ENCODE assay signal across 11 cellular contexts in genomic region chr22:24141586-24141985, GRCh38. TPM values are rescaled to one million over a fixed set of nuclear protein-coding genes. Genes with fewer than 3 reads are reported as not detected.
DNase-seq lines count a peak whose midpoint lies in the region; ATAC-seq and TF ChIP-seq lines count a peak whose summit lies in the region.
"Had no signal": no experiment of that assay in that cellular context is flagged by ENCODE, and none has a peak within 500 bp of the region (broad histone marks: within the 10 kb centered on the region; RNA-seq: fewer than 3 reads in every experiment).

No MANE protein-coding gene starts in this region.

- peaks cover 55 to 80% (median 55%) of the 10 kb centered on the region in 3 donors for H3K4me1 Mint-ChIP-seq in CD8-positive, alpha-beta memory T cell
- peaks cover 67% of the 10 kb centered on the region for H3K4me1 Mint-ChIP-seq in activated naive CD8-positive, alpha-beta T cell treated with anti-CD3 and anti-CD28 coated beads for 36 hours
- H3K4me1 Mint-ChIP-seq in natural killer cell treated with Interleukin-12 subunit alpha and Interleukin-12 subunit beta and Interleukin-15 and Interleukin-18, amount 100 ng/mL, for 72 hours (ENCODE audit: low read depth in 2 of 2) = peaks cover 17 to 33% of the 10 kb centered on the region in 2 donors

- H3K36me3 Mint-ChIP-seq in CD8-positive, alpha-beta memory T cell = peaks cover 0 to 26% (median 4%) of the 10 kb centered on the region in 3 donors
- H3K36me3 Mint-ChIP-seq in activated naive CD8-positive, alpha-beta T cell treated with anti-CD3 and anti-CD28 coated beads for 36 hours = peaks cover 16% of the 10 kb centered on the region
- H3K36me3 Mint-ChIP-seq in natural killer cell treated with Interleukin-12 subunit alpha and Interleukin-12 subunit beta and Interleukin-15 and Interleukin-18, amount 100 ng/mL, for 72 hours = no peaks in the 10 kb centered on the region

- DNase-seq in CD8-positive, alpha-beta memory T cell = peak in 1 of 5 donors; percentile 29
- DNase-seq in MM.1S = peak; percentile 88
- no peak for DNase-seq in activated naive CD8-positive, alpha-beta T cell treated with anti-CD3 and anti-CD28 coated beads for 36 hours
- no peak for DNase-seq in natural killer cell treated with Interleukin-12 subunit alpha and Interleukin-12 subunit beta and Interleukin-15 and Interleukin-18, amount 100 ng/mL, for 72 hours (ENCODE audit: low spot score)
- no peak for DNase-seq in sigmoid colon
- DNase-seq in T1000 (lab: John Stamatoyannopoulos, UW) = no peak
- DNase-seq: OCI-M1 had no signal

- no peaks in the 10 kb centered on the region for H3K27me3 ChIP-seq in CD8-positive, alpha-beta memory T cell (ENCODE audit: insufficient read depth, low read length, poor library complexity, severe bottlenecking)
- H3K27me3 ChIP-seq in MM.1S (replicated peaks; ENCODE audit: insufficient read depth, low read length) (no peaks in the 10 kb centered on the region), sigmoid colon (no peaks in the 10 kb centered on the region)

- H3K36me3 ChIP-seq in CD8-positive, alpha-beta memory T cell (ENCODE audit: insufficient read depth, low read length) = no peaks in the 10 kb centered on the region
- no peaks in the 10 kb centered on the region for H3K36me3 ChIP-seq in MM.1S (replicated peaks; ENCODE audit: insufficient read depth, low read length)
- H3K36me3 ChIP-seq in sigmoid colon = no peaks in the 10 kb centered on the region

- H3K27ac Mint-ChIP-seq in CD8-positive, alpha-beta memory T cell = peak overlapping the region; percentile 78 to 92 (median 88)
- H3K27ac Mint-ChIP-seq in activated naive CD8-positive, alpha-beta T cell treated with anti-CD3 and anti-CD28 coated beads for 36 hours = peak overlapping the region; percentile 48
- peak overlapping the region in 1 of 2 donors; percentile 28 for H3K27ac Mint-ChIP-seq in natural killer cell treated with Interleukin-12 subunit alpha and Interleukin-12 subunit beta and Interleukin-15 and Interleukin-18, amount 100 ng/mL, for 72 hours

- TF ChIP-seq CTCF in MM.1S (IDR thresholded peaks at IDR 0.05; ENCODE audit: low read length) (no peak), sigmoid colon (IDR thresholded peaks at IDR 0.05) (no peak)

- H3K9me3 Mint-ChIP-seq in CD8-positive, alpha-beta memory T cell = no peaks in the 10 kb centered on the region
- no peaks in the 10 kb centered on the region for H3K9me3 Mint-ChIP-seq in activated naive CD8-positive, alpha-beta T cell treated with anti-CD3 and anti-CD28 coated beads for 36 hours
- no peaks in the 10 kb centered on the region for H3K9me3 Mint-ChIP-seq in natural killer cell treated with Interleukin-12 subunit alpha and Interleukin-12 subunit beta and Interleukin-15 and Interleukin-18, amount 100 ng/mL, for 72 hours

- H3K9me2 ChIP-seq in MM.1S (replicated peaks; ENCODE audit: insufficient read depth, low read length) = no peaks in the 10 kb centered on the region

- TF ChIP-seq EP300 in sigmoid colon (IDR thresholded peaks at IDR 0.05) = no peak

- no peak overlapping the region for H2AFZ ChIP-seq in MM.1S (ENCODE audit: low read length)

- TF ChIP-seq POLR2A in sigmoid colon (IDR thresholded peaks at IDR 0.05) = no peak

- intact Hi-C loops in sigmoid colon (cut with DNase I) = no loop called here

- CTCF ChIA-PET in CD8-positive, alpha-beta memory T cell (lab: Charles Lee) = interaction anchor here (3.3 to 20.8 kb wide), 2 partner anchors 14 to 33 kb away, joined by 13 to 222 read pairs; no protein-coding TSS in a partner anchor

- H3K9ac ChIP-seq in MM.1S (ENCODE audit: low read length) = no peak overlapping the region

- POLR2A ChIA-PET in CD8-positive, alpha-beta memory T cell (lab: Charles Lee) = interaction anchor here (1.4 kb wide), 1 partner anchor 15 kb away, joined by 5 read pairs; no protein-coding TSS in a partner anchor

- WGBS in sigmoid colon, 2 donors = 71 to 88% methylated on average over 2 of the region's 2 CpGs

- no peaks in the 10 kb centered on the region for H4K20me1 ChIP-seq in MM.1S (ENCODE audit: insufficient read depth, low read length)

- peaks cover 29% of the 10 kb centered on the region for H3F3A ChIP-seq in MM.1S (ENCODE audit: insufficient read depth, low read length)

- peak overlapping the region; percentile 21; the same call in 1 of the 2 replicates for H3K4me2 ChIP-seq in MM.1S (ENCODE audit: low read depth, low read length)

- no peak overlapping the region for H3K27ac ChIP-seq in CD8-positive, alpha-beta memory T cell (ENCODE audit: low read depth, low read length)
- H3K27ac ChIP-seq in MM.1S (ENCODE audit: low read length) (peak overlapping the region; percentile 67; the same call in 1 of the 2 replicates), sigmoid colon (peak overlapping the region in 1 of 4 donors; percentile 81)

- H3K4me1 ChIP-seq in CD8-positive, alpha-beta memory T cell (ENCODE audit: insufficient read depth, low read length) = peaks cover 70% of the 10 kb centered on the region
- peaks cover 66% of the 10 kb centered on the region for H3K4me1 ChIP-seq in MM.1S (ENCODE audit: low read length)
- H3K4me1 ChIP-seq in sigmoid colon = peaks cover 0 to 78% (median 61%) of the 10 kb centered on the region in 4 donors

- H3K4me3 ChIP-seq in CD8-positive, alpha-beta memory T cell (ENCODE audit: low read length) = peak overlapping the region; percentile 21
- no peak overlapping the region for H3K4me3 ChIP-seq in MM.1S (ENCODE audit: low read length)
- H3K4me3 ChIP-seq in sigmoid colon = no peak overlapping the region

- H3K4me3 Mint-ChIP-seq in CD8-positive, alpha-beta memory T cell = peak overlapping the region in 4 of 7 donors; percentile 21 to 62 (median 42)
- H3K4me3 Mint-ChIP-seq in activated naive CD8-positive, alpha-beta T cell treated with anti-CD3 and anti-CD28 coated beads for 36 hours = no peak overlapping the region
- no peak overlapping the region for H3K4me3 Mint-ChIP-seq in natural killer cell treated with Interleukin-12 subunit alpha and Interleukin-12 subunit beta and Interleukin-15 and Interleukin-18, amount 100 ng/mL, for 72 hours

- peak; percentile 22 to 55 for ATAC-seq in natural killer cell treated with Interleukin-12 subunit alpha and Interleukin-12 subunit beta and Interleukin-15 and Interleukin-18, amount 100 ng/mL, for 72 hours
- ATAC-seq in HG03095 (IDR thresholded peaks at IDR 0.05; ENCODE audit: unreplicated experiment) (no peak), GM21825 (IDR thresholded peaks at IDR 0.05; ENCODE audit: unreplicated experiment) (no peak)
- ATAC-seq: left lobe of liver, sciatic nerve had no signal

- H3K79me2 ChIP-seq in MM.1S (ENCODE audit: low read length) = peaks cover 36% of the 10 kb centered on the region

- H3K27me3 Mint-ChIP-seq in CD8-positive, alpha-beta memory T cell = no peaks in the 10 kb centered on the region
- no peaks in the 10 kb centered on the region for H3K27me3 Mint-ChIP-seq in activated naive CD8-positive, alpha-beta T cell treated with anti-CD3 and anti-CD28 coated beads for 36 hours
- H3K27me3 Mint-ChIP-seq in natural killer cell treated with Interleukin-12 subunit alpha and Interleukin-12 subunit beta and Interleukin-15 and Interleukin-18, amount 100 ng/mL, for 72 hours = no peaks in the 10 kb centered on the region

- no peaks in the 10 kb centered on the region for H3K9me3 ChIP-seq in CD8-positive, alpha-beta memory T cell (ENCODE audit: low read length)
- H3K9me3 ChIP-seq in MM.1S (replicated peaks; ENCODE audit: insufficient read depth, low read length) (no peaks in the 10 kb centered on the region), sigmoid colon (no peaks in the 10 kb centered on the region)

RNA-seq across cellular contexts. Expression of gene SUSD2, which starts 39.7 kb away (rescaled TPM):
- total RNA-seq in CD8-positive, alpha-beta memory T cell = under 1 TPM; 0.31 to 0.48 TPM
- polyA plus RNA-seq in CD8-positive, alpha-beta memory T cell = not detected
- under 1 TPM; 0.56 to 0.80 TPM for total RNA-seq in activated naive CD8-positive, alpha-beta T cell treated with anti-CD3 and anti-CD28 coated beads for 36 hours
- 1 to 10 TPM; 2.4 to 2.7 TPM for total RNA-seq in natural killer cell treated with Interleukin-12 subunit alpha and Interleukin-12 subunit beta and Interleukin-15 and Interleukin-18, amount 100 ng/mL, for 72 hours
- 1 to 10 TPM; 1.2 to 8.6 (median 3.8) TPM for total RNA-seq in sigmoid colon
- 1 to 10 TPM in 1 of 3 donors, not detected in 2; 2.6 TPM for polyA plus RNA-seq in sigmoid colon

Comparison
In these comparisons a context has a peak if more than half of its experiments do, and no peak if none do; other contexts are left out.
1. H3K4me3 Mint-ChIP-seq: peak in CD8-positive, alpha-beta memory T cell (4 of 7); none in activated naive CD8-positive, alpha-beta T cell treated with anti-CD3 and anti-CD28 coated beads for 36 hours (single experiment) and natural killer cell treated with Interleukin-12 subunit alpha and Interleukin-12 subunit beta and Interleukin-15 and Interleukin-18, amount 100 ng/mL, for 72 hours (single experiment).
2. ATAC-seq: peak in natural killer cell treated with Interleukin-12 subunit alpha and Interleukin-12 subunit beta and Interleukin-15 and Interleukin-18, amount 100 ng/mL, for 72 hours (2 of 2); none in HG03095 (single experiment) and GM21825 (single experiment).